In the genomic region with DNA sequence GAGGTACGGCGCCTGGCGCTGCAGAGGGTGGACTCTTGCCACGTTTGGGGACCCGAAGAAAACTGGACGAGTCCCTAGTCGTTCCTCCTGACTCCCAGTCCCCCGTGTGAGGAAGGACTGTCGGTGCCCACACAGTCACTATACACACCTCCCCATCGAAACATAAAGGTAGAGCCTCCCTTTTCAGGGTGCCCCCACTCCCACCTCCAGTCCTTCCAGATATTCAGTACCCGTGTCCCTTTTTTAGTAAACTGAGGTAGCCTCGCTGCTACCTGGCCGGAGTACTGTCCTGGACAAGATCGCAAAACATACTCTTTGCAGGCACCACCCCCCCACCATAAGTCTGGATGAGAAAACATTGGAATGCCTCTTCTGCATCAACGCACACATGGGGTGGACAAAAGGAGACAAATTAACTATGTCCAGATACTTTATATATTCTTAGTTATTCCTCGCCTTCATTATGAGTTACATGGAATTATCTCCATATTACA, we compare ENCODE assay signal across 8 cellular contexts. TPM values are rescaled to one million over a fixed set of nuclear protein-coding genes. Genes with fewer than 3 reads are reported as not detected.
DNase-seq lines count a peak whose midpoint lies in the region; ATAC-seq, FAIRE-seq and TF ChIP-seq lines count a peak whose summit lies in the region.

No MANE protein-coding gene starts in this region.

- intact Hi-C loops in left ventricle myocardium inferior (cut with micrococcal nuclease): loop anchor here (10.0 kb wide), 1 partner anchor 64 kb away; no protein-coding TSS in a partner anchor

- peaks cover 56% of the 10 kb centered on the region for H3K79me2 ChIP-seq in GM23248 (ENCODE audit: insufficient read depth)

- H3K36me3 ChIP-seq in GM23248 (ENCODE audit: low read depth) (no peaks in the 10 kb centered on the region), left ventricle myocardium inferior (no peaks in the 10 kb centered on the region), small intestine (ENCODE audit: control insufficient read depth in 2 of 2, insufficient read depth in 2 of 2, low read length in 2 of 2) (no peaks in the 10 kb centered on the region)

- H3K27ac ChIP-seq in GM23248: peak overlapping the region; percentile 89
- peak overlapping the region; percentile 99 for H3K27ac ChIP-seq in VCaP
- peak overlapping the region; percentile 100 for H3K27ac ChIP-seq in left ventricle myocardium inferior (replicated peaks)
- peak overlapping the region in 1 of 2 donors; percentile 95 for H3K27ac ChIP-seq in small intestine (ENCODE audit: low read depth in 1 of 2, low read length in 1 of 2)

- H3K9me3 ChIP-seq in GM23248 (ENCODE audit: low read depth) (no peaks in the 10 kb centered on the region), left ventricle myocardium inferior (replicated peaks) (no peaks in the 10 kb centered on the region), small intestine (ENCODE audit: control insufficient read depth, low read depth) (no peaks in the 10 kb centered on the region)

- peak overlapping the region; percentile 99 for H3K4me2 ChIP-seq in GM23248 (ENCODE audit: unreplicated experiment)

- no peak for FAIRE-seq in small intestine (lab: Jason Lieb, UNC)

- peaks cover 8% of the 10 kb centered on the region; the same call in 1 of the 2 replicates for H4K20me1 ChIP-seq in GM23248 (ENCODE audit: insufficient read depth)

- in situ Hi-C loops in GM23248 (cut with MboI): no loop called here

- H3K27me3 ChIP-seq in GM23248 (replicated peaks; ENCODE audit: insufficient read depth) (no peaks in the 10 kb centered on the region), left ventricle myocardium inferior (ENCODE audit: low read depth) (no peaks in the 10 kb centered on the region), small intestine (ENCODE audit: control insufficient read depth in 2 of 2, insufficient read depth in 2 of 2, low read length in 2 of 2) (no peaks in the 10 kb centered on the region)

- H3K9me2 ChIP-seq in GM23248 (ENCODE audit: insufficient read depth): no peaks in the 10 kb centered on the region

- DNase-seq in GM23248 (peak; percentile 35), left ventricle myocardium inferior (no peak), small intestine (no peak), NCI-H2227 treated with DMSO at 0.1 percent for 48 hours (lab: John Stamatoyannopoulos, UW) (no peak), NCI-H526 (lab: John Stamatoyannopoulos, UW) (no peak), HCEC 1CT (no peak)

- H3K4me3 ChIP-seq in GM23248 (peak overlapping the region; percentile 98), left ventricle myocardium inferior (peak overlapping the region; percentile 99), small intestine (ENCODE audit: low read depth in 1 of 2, low read length in 2 of 2) (peak overlapping the region; percentile 91 to 99)

- peak overlapping the region; percentile 97 for H2AFZ ChIP-seq in GM23248

- TF ChIP-seq CTCF in VCaP (conservative IDR thresholded peaks at IDR 0.05) (no peak), left ventricle myocardium inferior (IDR thresholded peaks at IDR 0.05; ENCODE audit: borderline replicate concordance) (no peak)

- H3K4me1 ChIP-seq in GM23248 (ENCODE audit: insufficient read depth): peaks cover 18% of the 10 kb centered on the region
- peaks cover 59% of the 10 kb centered on the region for H3K4me1 ChIP-seq in left ventricle myocardium inferior
- H3K4me1 ChIP-seq in small intestine (ENCODE audit: control insufficient read depth in 2 of 2, insufficient read depth in 1 of 2, low read depth in 1 of 2, low read length in 1 of 2): peaks cover 10 to 12% of the 10 kb centered on the region in 2 donors

- peaks cover 20% of the 10 kb centered on the region; the same call in 1 of the 2 replicates for H3F3A ChIP-seq in GM23248 (ENCODE audit: insufficient read depth)

- H3K9ac ChIP-seq in GM23248: peak overlapping the region; percentile 95

- ATAC-seq in HG03521 (IDR thresholded peaks at IDR 0.05; ENCODE audit: unreplicated experiment): no peak

- WGBS in GM23248 (ENCODE audit: low coverage in 1 of 2, low lambda C conversion rate in 2 of 2, missing lambda C conversion rate in 2 of 2), 2 experiments: 0 to 2% methylated on average over 15 to 16 of the region's 16 CpGs
- WGBS in small intestine, 3 donors: 5 to 7% (median 6%) methylated on average over 13 to 16 of the region's 16 CpGs

RNA-seq across cellular contexts. Expression of gene KMT2D, which starts 0.6 kb away (rescaled TPM):
- total RNA-seq in GM23248 (2014; rRNA removed; shearing (Covaris generic)): 8.2 and 12.8 TPM in 2 replicates
- 8.6 and 10.3 TPM in 2 replicates for polyA plus RNA-seq in GM23248 (2016; fragmentation: Nextera tagmentation; extraction: Ambion mirVana)
- total RNA-seq in left ventricle myocardium inferior: 38.5 TPM
- 10 to 100 TPM in 2 of 3 donors, 1 to 10 TPM in 1; 5.4 to 34.8 (median 10.7) TPM for polyA plus RNA-seq in small intestine

RNA-seq across cellular contexts. Expression of gene RHEBL1, which starts 8.6 kb away (rescaled TPM):
- 0.86 and 1.1 TPM in 2 replicates for total RNA-seq in GM23248 (2014; rRNA removed; shearing (Covaris generic))
- 0.63 and 0.65 TPM in 2 replicates for polyA plus RNA-seq in GM23248 (2016; fragmentation: Nextera tagmentation; extraction: Ambion mirVana)
- total RNA-seq in left ventricle myocardium inferior: not detected
- polyA plus RNA-seq in small intestine: 1 to 10 TPM in 2 of 3 donors, not detected in 1; 1.2 to 1.4 TPM

RNA-seq across cellular contexts. Expression of gene DHH, which starts 33.4 kb away (rescaled TPM):
- not detected in 2 replicates for total RNA-seq in GM23248 (2014; rRNA removed; shearing (Covaris generic))
- polyA plus RNA-seq in GM23248 (2016; fragmentation: Nextera tagmentation; extraction: Ambion mirVana) (not detected in 2 replicates), small intestine (1 to 10 TPM in 1 of 3 donors, not detected in 2; 2.3 TPM)
- 0.41 TPM for total RNA-seq in left ventricle myocardium inferior

RNA-seq across cellular contexts. Expression of gene PRKAG1, which starts 42.6 kb away (rescaled TPM):
- total RNA-seq in GM23248 (2014; rRNA removed; shearing (Covaris generic)): 86.1 and 91.3 TPM in 2 replicates
- 62.5 and 66.8 TPM in 2 replicates for polyA plus RNA-seq in GM23248 (2016; fragmentation: Nextera tagmentation; extraction: Ambion mirVana)
- 104 TPM for total RNA-seq in left ventricle myocardium inferior
- polyA plus RNA-seq in small intestine: 10 to 100 TPM; 50.0 to 60.6 (median 60.5) TPM

RNA-seq across cellular contexts. Expression of gene LMBR1L, which starts 49.4 kb away (rescaled TPM):
- total RNA-seq in GM23248 (2014; rRNA removed; shearing (Covaris generic)): 22.0 and 62.9 TPM in 2 replicates
- polyA plus RNA-seq in GM23248 (2016; fragmentation: Nextera tagmentation; extraction: Ambion mirVana) (28.2 and 31.6 TPM in 2 replicates), small intestine (100 to 1,000 TPM in 1 of 3 donors, 10 to 100 TPM in 2; 27.6 to 110 (median 65.4) TPM)
- 27.5 TPM for total RNA-seq in left ventricle myocardium inferior
